20 cellular contexts compared by ENCODE assay signal in genomic region chr1:40224040-40224439, GRCh38. TPM values are rescaled to one million over a fixed set of nuclear protein-coding genes. Genes with fewer than 3 reads are reported as not detected.
DNase-seq lines count a peak whose midpoint lies in the region.
"Had no signal": no experiment of that assay in that cellular context is flagged by ENCODE, and none has a peak within 500 bp of the region (broad histone marks: within the 10 kb centered on the region; RNA-seq: fewer than 3 reads in every experiment).

No MANE protein-coding gene starts in this region.

- intact Hi-C loops in activated CD4-positive, alpha-beta memory T cell treated with anti-CD3 and anti-CD28 coated beads for 36 hours (cut with micrococcal nuclease), result loop anchor here (2.0 to 5.0 kb wide), 3 partner anchors 37 to 62 kb away; partner anchors contain the start of gene RLF
- intact Hi-C loops in activated T-helper 1 cell treated with anti-CD3 and anti-CD28 coated beads, Interleukin-12 subunit alpha, Interleukin-12 subunit beta, Interleukin-2, Interleukin-4 antibody, amounts not matched to agents 30 ng/mL and 10 ng/mL and 1 ng/mL, durations not matched to agents 14 hours and 24 hours and 36 hours (cut with micrococcal nuclease), result loop anchor here (1.0 to 5.0 kb wide), 7 partner anchors 8 to 93 kb away; partner anchors contain the start of genes COL9A2 and RLF

- H3K27me3 Mint-ChIP-seq in activated CD4-positive, alpha-beta memory T cell treated with anti-CD3 and anti-CD28 coated beads for 36 hours, result no peaks in the 10 kb centered on the region
- H3K27me3 Mint-ChIP-seq in activated CD4-positive, alpha-beta memory T cell treated with anti-CD3 and anti-CD28 coated beads, Interleukin-2, amount 10 ng/mL, durations not matched to agents 7 days and 5 days, result no peaks in the 10 kb centered on the region
- no peaks in the 10 kb centered on the region for H3K27me3 Mint-ChIP-seq in activated T-helper 1 cell treated with anti-CD3 and anti-CD28 coated beads, Interleukin-12 subunit alpha, Interleukin-12 subunit beta, Interleukin-2, Interleukin-4 antibody, amounts not matched to agents 30 ng/mL and 10 ng/mL and 1 ng/mL, durations not matched to agents 14 hours and 24 hours and 36 hours (ENCODE audit: insufficient read depth)
- no peaks in the 10 kb centered on the region for H3K27me3 Mint-ChIP-seq in stimulated activated naive CD8-positive, alpha-beta T cell treated with anti-CD3 and anti-CD28 coated beads, Interleukin-15, Interleukin-2, amounts not matched to agents 100 ng/mL and 50 ng/mL, for 24 hours
- H3K27me3 Mint-ChIP-seq: CD4-positive, alpha-beta memory T cell had no signal

- H3K4me3 Mint-ChIP-seq in activated CD4-positive, alpha-beta memory T cell treated with anti-CD3 and anti-CD28 coated beads for 36 hours, result no peak overlapping the region
- H3K4me3 Mint-ChIP-seq in activated CD4-positive, alpha-beta memory T cell treated with anti-CD3 and anti-CD28 coated beads, Interleukin-2, amount 10 ng/mL, durations not matched to agents 7 days and 5 days, result no peak overlapping the region
- no peak overlapping the region for H3K4me3 Mint-ChIP-seq in activated T-helper 1 cell treated with anti-CD3 and anti-CD28 coated beads, Interleukin-12 subunit alpha, Interleukin-12 subunit beta, Interleukin-2, Interleukin-4 antibody, amounts not matched to agents 30 ng/mL and 10 ng/mL and 1 ng/mL, durations not matched to agents 14 hours and 24 hours and 36 hours
- H3K4me3 Mint-ChIP-seq in stimulated activated naive CD8-positive, alpha-beta T cell treated with anti-CD3 and anti-CD28 coated beads, Interleukin-15, Interleukin-2, amounts not matched to agents 100 ng/mL and 50 ng/mL, for 24 hours, result no peak overlapping the region
- H3K4me3 Mint-ChIP-seq: CD4-positive, alpha-beta memory T cell; HFFc6 had no signal

- H3K36me3 Mint-ChIP-seq in activated CD4-positive, alpha-beta memory T cell treated with anti-CD3 and anti-CD28 coated beads for 36 hours, result peaks cover 19% of the 10 kb centered on the region
- peaks cover 35% of the 10 kb centered on the region for H3K36me3 Mint-ChIP-seq in activated CD4-positive, alpha-beta memory T cell treated with anti-CD3 and anti-CD28 coated beads, Interleukin-2, amount 10 ng/mL, durations not matched to agents 7 days and 5 days (ENCODE audit: low read depth)
- peaks cover 19% of the 10 kb centered on the region for H3K36me3 Mint-ChIP-seq in activated T-helper 1 cell treated with anti-CD3 and anti-CD28 coated beads, Interleukin-12 subunit alpha, Interleukin-12 subunit beta, Interleukin-2, Interleukin-4 antibody, amounts not matched to agents 30 ng/mL and 10 ng/mL and 1 ng/mL, durations not matched to agents 14 hours and 24 hours and 36 hours (ENCODE audit: low read depth)
- peaks cover 28% of the 10 kb centered on the region for H3K36me3 Mint-ChIP-seq in stimulated activated naive CD8-positive, alpha-beta T cell treated with anti-CD3 and anti-CD28 coated beads, Interleukin-15, Interleukin-2, amounts not matched to agents 100 ng/mL and 50 ng/mL, for 24 hours (ENCODE audit: low read depth)

- DNase-seq in activated CD4-positive, alpha-beta memory T cell treated with anti-CD3 and anti-CD28 coated beads for 36 hours, result peak; percentile 41
- DNase-seq in activated CD4-positive, alpha-beta memory T cell treated with anti-CD3 and anti-CD28 coated beads, Interleukin-2, amount 10 ng/mL, durations not matched to agents 7 days and 5 days, result no peak
- peak; percentile 18 for DNase-seq in stimulated activated CD4-positive, alpha-beta T cell treated with anti-CD3 and anti-CD28 coated beads, Interleukin-15, amount 100 ng/mL, for 24 hours
- no peak for DNase-seq in stimulated activated CD4-positive, alpha-beta T cell treated with anti-CD3 and anti-CD28 coated beads, Interleukin-2, amount 100 ng/mL, for 48 hours
- DNase-seq in activated T-helper 1 cell treated with anti-CD3 and anti-CD28 coated beads, Interleukin-12 subunit alpha, Interleukin-12 subunit beta, Interleukin-2, Interleukin-4 antibody, amounts not matched to agents 30 ng/mL and 10 ng/mL and 1 ng/mL, durations not matched to agents 14 hours and 24 hours and 36 hours (ENCODE audit: low spot score), result no peak
- DNase-seq in NCI-H69 (lab: John Stamatoyannopoulos, UW) (no peak), HPDE6-E6E7 (ENCODE audit: extremely low spot score) (no peak)
- DNase-seq: Calu3; CD4-positive, alpha-beta memory T cell; GF-D8; HFFc6; KG1; NCI-H1105 treated with DMSO at 0.1 percent for 48 hours; NCI-H1694 treated with DMSO at 0.1 percent for 48 hours; NCI-H748 treated with DMSO at 0.1 percent for 48 hours; NK-92 treated with Interleukin-12 subunit alpha and Interleukin-12 subunit beta, amount 100 ng/mL, for 24 hours had no signal

- H3K9me3 Mint-ChIP-seq in activated CD4-positive, alpha-beta memory T cell treated with anti-CD3 and anti-CD28 coated beads for 36 hours, result no peaks in the 10 kb centered on the region
- H3K9me3 Mint-ChIP-seq in activated CD4-positive, alpha-beta memory T cell treated with anti-CD3 and anti-CD28 coated beads, Interleukin-2, amount 10 ng/mL, durations not matched to agents 7 days and 5 days, result no peaks in the 10 kb centered on the region
- H3K9me3 Mint-ChIP-seq in activated T-helper 1 cell treated with anti-CD3 and anti-CD28 coated beads, Interleukin-12 subunit alpha, Interleukin-12 subunit beta, Interleukin-2, Interleukin-4 antibody, amounts not matched to agents 30 ng/mL and 10 ng/mL and 1 ng/mL, durations not matched to agents 14 hours and 24 hours and 36 hours, result no peaks in the 10 kb centered on the region
- H3K9me3 Mint-ChIP-seq in stimulated activated naive CD8-positive, alpha-beta T cell treated with anti-CD3 and anti-CD28 coated beads, Interleukin-15, Interleukin-2, amounts not matched to agents 100 ng/mL and 50 ng/mL, for 24 hours, result no peaks in the 10 kb centered on the region
- H3K9me3 Mint-ChIP-seq: CD4-positive, alpha-beta memory T cell; HFFc6 had no signal

- H3K4me1 Mint-ChIP-seq in activated CD4-positive, alpha-beta memory T cell treated with anti-CD3 and anti-CD28 coated beads for 36 hours (ENCODE audit: low read depth), result peaks cover 25% of the 10 kb centered on the region
- peaks cover 19% of the 10 kb centered on the region for H3K4me1 Mint-ChIP-seq in activated CD4-positive, alpha-beta memory T cell treated with anti-CD3 and anti-CD28 coated beads, Interleukin-2, amount 10 ng/mL, durations not matched to agents 7 days and 5 days
- H3K4me1 Mint-ChIP-seq in activated T-helper 1 cell treated with anti-CD3 and anti-CD28 coated beads, Interleukin-12 subunit alpha, Interleukin-12 subunit beta, Interleukin-2, Interleukin-4 antibody, amounts not matched to agents 30 ng/mL and 10 ng/mL and 1 ng/mL, durations not matched to agents 14 hours and 24 hours and 36 hours (ENCODE audit: low read depth), result peaks cover 26% of the 10 kb centered on the region
- H3K4me1 Mint-ChIP-seq in stimulated activated naive CD8-positive, alpha-beta T cell treated with anti-CD3 and anti-CD28 coated beads, Interleukin-15, Interleukin-2, amounts not matched to agents 100 ng/mL and 50 ng/mL, for 24 hours (ENCODE audit: low read depth), result peaks cover 34% of the 10 kb centered on the region

- CTCF ChIA-PET in activated CD4-positive, alpha-beta memory T cell treated with anti-CD3 and anti-CD28 coated beads for 36 hours (lab: Charles Lee), result interaction anchor here (0.8 to 1.7 kb wide), 5 partner anchors 18 to 94 kb away, joined by 3 to 8 read pairs (median 3); no protein-coding TSS in a partner anchor
- CTCF ChIA-PET in activated CD4-positive, alpha-beta memory T cell treated with anti-CD3 and anti-CD28 coated beads, Interleukin-2, amount 10 ng/mL, durations not matched to agents 7 days and 5 days (lab: Charles Lee), result interaction anchor here (0.7 to 1.7 kb wide), 5 partner anchors 26 to 192 kb away, joined by 4 to 6 read pairs (median 5); partner anchors contain the start of gene ZMPSTE24

- no peak overlapping the region for H3K27ac Mint-ChIP-seq in activated CD4-positive, alpha-beta memory T cell treated with anti-CD3 and anti-CD28 coated beads for 36 hours
- no peak overlapping the region for H3K27ac Mint-ChIP-seq in activated CD4-positive, alpha-beta memory T cell treated with anti-CD3 and anti-CD28 coated beads, Interleukin-2, amount 10 ng/mL, durations not matched to agents 7 days and 5 days
- H3K27ac Mint-ChIP-seq in activated T-helper 1 cell treated with anti-CD3 and anti-CD28 coated beads, Interleukin-12 subunit alpha, Interleukin-12 subunit beta, Interleukin-2, Interleukin-4 antibody, amounts not matched to agents 30 ng/mL and 10 ng/mL and 1 ng/mL, durations not matched to agents 14 hours and 24 hours and 36 hours, result peak overlapping the region; percentile 43
- H3K27ac Mint-ChIP-seq in stimulated activated naive CD8-positive, alpha-beta T cell treated with anti-CD3 and anti-CD28 coated beads, Interleukin-15, Interleukin-2, amounts not matched to agents 100 ng/mL and 50 ng/mL, for 24 hours, result peak overlapping the region; percentile 55
- H3K27ac Mint-ChIP-seq: HFFc6 had no signal

- POLR2A ChIA-PET in activated CD4-positive, alpha-beta memory T cell treated with anti-CD3 and anti-CD28 coated beads for 36 hours (lab: Charles Lee), result interaction anchor here (0.6 to 1.8 kb wide), 5 partner anchors 8 to 61 kb away, joined by 4 to 16 read pairs (median 4); no protein-coding TSS in a partner anchor
- POLR2A ChIA-PET in activated CD4-positive, alpha-beta memory T cell treated with anti-CD3 and anti-CD28 coated beads, Interleukin-2, amount 10 ng/mL, durations not matched to agents 7 days and 5 days (lab: Charles Lee), result interaction anchor here (0.6 to 2.0 kb wide), 4 partner anchors 10 to 33 kb away, joined by 3 to 6 read pairs (median 4); no protein-coding TSS in a partner anchor

RNA-seq across cellular contexts. Expression of gene TMCO2, which starts 23.7 kb away (rescaled TPM):
- total RNA-seq in activated CD4-positive, alpha-beta memory T cell treated with anti-CD3 and anti-CD28 coated beads for 36 hours, result not detected
- not detected for total RNA-seq in activated CD4-positive, alpha-beta memory T cell treated with anti-CD3 and anti-CD28 coated beads, Interleukin-2, amount 10 ng/mL, durations not matched to agents 7 days and 5 days
- total RNA-seq in activated T-helper 1 cell treated with anti-CD3 and anti-CD28 coated beads, Interleukin-12 subunit alpha, Interleukin-12 subunit beta, Interleukin-2, Interleukin-4 antibody, amounts not matched to agents 30 ng/mL and 10 ng/mL and 1 ng/mL, durations not matched to agents 14 hours and 24 hours and 36 hours, result not detected in 2 replicates
- total RNA-seq: Calu3, HepG2, HFFc6, NCI-H460, Right ventricle myocardium inferior had no signal

RNA-seq across cellular contexts. Expression of gene ZMPSTE24, which starts 34.0 kb away (rescaled TPM):
- 10 to 100 TPM; 29.5 to 30.5 TPM for total RNA-seq in activated CD4-positive, alpha-beta memory T cell treated with anti-CD3 and anti-CD28 coated beads for 36 hours
- total RNA-seq in activated CD4-positive, alpha-beta memory T cell treated with anti-CD3 and anti-CD28 coated beads, Interleukin-2, amount 10 ng/mL, durations not matched to agents 7 days and 5 days, result 10 to 100 TPM; 23.8 to 25.4 TPM
- total RNA-seq in activated T-helper 1 cell treated with anti-CD3 and anti-CD28 coated beads, Interleukin-12 subunit alpha, Interleukin-12 subunit beta, Interleukin-2, Interleukin-4 antibody, amounts not matched to agents 30 ng/mL and 10 ng/mL and 1 ng/mL, durations not matched to agents 14 hours and 24 hours and 36 hours, result 50.2 and 56.0 TPM in 2 replicates

Comparison
In these comparisons a context has a peak if more than half of its experiments do, and no peak if none do; other contexts are left out.
1. DNase-seq: peak in activated CD4-positive, alpha-beta memory T cell treated with anti-CD3 and anti-CD28 coated beads for 36 hours (single experiment) and stimulated activated CD4-positive, alpha-beta T cell treated with anti-CD3 and anti-CD28 coated beads, Interleukin-15, amount 100 ng/mL, for 24 hours (single experiment); none in activated CD4-positive, alpha-beta memory T cell treated with anti-CD3 and anti-CD28 coated beads, Interleukin-2, amount 10 ng/mL, durations not matched to agents 7 days and 5 days (single experiment), stimulated activated CD4-positive, alpha-beta T cell treated with anti-CD3 and anti-CD28 coated beads, Interleukin-2, amount 100 ng/mL, for 48 hours (0 of 2), activated T-helper 1 cell treated with anti-CD3 and anti-CD28 coated beads, Interleukin-12 subunit alpha, Interleukin-12 subunit beta, Interleukin-2, Interleukin-4 antibody, amounts not matched to agents 30 ng/mL and 10 ng/mL and 1 ng/mL, durations not matched to agents 14 hours and 24 hours and 36 hours (single experiment), NCI-H69 (single experiment) and HPDE6-E6E7 (single experiment).
2. H3K27ac Mint-ChIP-seq: peak in activated T-helper 1 cell treated with anti-CD3 and anti-CD28 coated beads, Interleukin-12 subunit alpha, Interleukin-12 subunit beta, Interleukin-2, Interleukin-4 antibody, amounts not matched to agents 30 ng/mL and 10 ng/mL and 1 ng/mL, durations not matched to agents 14 hours and 24 hours and 36 hours (single experiment) and stimulated activated naive CD8-positive, alpha-beta T cell treated with anti-CD3 and anti-CD28 coated beads, Interleukin-15, Interleukin-2, amounts not matched to agents 100 ng/mL and 50 ng/mL, for 24 hours (single experiment); none in activated CD4-positive, alpha-beta memory T cell treated with anti-CD3 and anti-CD28 coated beads for 36 hours (single experiment) and activated CD4-positive, alpha-beta memory T cell treated with anti-CD3 and anti-CD28 coated beads, Interleukin-2, amount 10 ng/mL, durations not matched to agents 7 days and 5 days (single experiment).